In genomic region chr1:39467061-39467710, GRCh38 we compare ENCODE assay signal across 10 cellular contexts. TPM values are rescaled to one million over a fixed set of nuclear protein-coding genes. Genes with fewer than 3 reads are reported as not detected.
A peak's percentile ranks its signal among the peaks of the same experiment; 100 is the strongest.
DNase-seq lines count a peak whose midpoint lies in the region; ATAC-seq and TF ChIP-seq lines count a peak whose summit lies in the region.
"Not testable (repeated sequence)": the region's sequence is repeated elsewhere in the genome, so short reads cannot be mapped to it uniquely, and the experiment has no call there.
"Had no signal": no experiment of that assay in that cellular context is flagged by ENCODE, and none has a peak within 500 bp of the region (broad histone marks: within the 10 kb centered on the region; RNA-seq: fewer than 3 reads in every experiment).

No MANE protein-coding gene starts in this region.

- H4K20me1 ChIP-seq in GM23248 (ENCODE audit: insufficient read depth): not testable (repeated sequence)

- H3K4me1 ChIP-seq in GM23248 (ENCODE audit: insufficient read depth): peaks cover 21% of the 10 kb centered on the region
- not testable (repeated sequence) for H3K4me1 ChIP-seq in uterus

- peaks cover 86% of the 10 kb centered on the region for H3K36me3 ChIP-seq in GM23248 (ENCODE audit: low read depth)
- not testable (repeated sequence) for H3K36me3 ChIP-seq in uterus

- not testable (repeated sequence) for H3K4me3 Mint-ChIP-seq in activated CD8-positive, alpha-beta memory T cell treated with anti-CD3 and anti-CD28 coated beads, Interleukin-2, amount 10 ng/mL, durations not matched to agents 7 days and 5 days; nephron progenitor cell

- not testable (repeated sequence) for H3K9me3 Mint-ChIP-seq in activated CD8-positive, alpha-beta memory T cell treated with anti-CD3 and anti-CD28 coated beads, Interleukin-2, amount 10 ng/mL, durations not matched to agents 7 days and 5 days (ENCODE audit: low read depth); nephron progenitor cell

- H3K4me2 ChIP-seq in GM23248 (ENCODE audit: unreplicated experiment): not testable (repeated sequence)

- H3K79me2 ChIP-seq in GM23248 (ENCODE audit: insufficient read depth): not testable (repeated sequence)

- CTCF ChIA-PET in activated CD8-positive, alpha-beta memory T cell treated with anti-CD3 and anti-CD28 coated beads, Interleukin-2, amount 10 ng/mL, durations not matched to agents 7 days and 5 days (lab: Charles Lee): interaction anchor here (1.3 kb wide), 1 partner anchor 72 kb away, joined by 4 read pairs; no protein-coding TSS in a partner anchor

- not testable (repeated sequence) for H3K27me3 ChIP-seq in GM23248 (replicated peaks; ENCODE audit: insufficient read depth); uterus

- H2AFZ ChIP-seq in GM23248: not testable (repeated sequence)

- peak overlapping the region; percentile 13; the same call in 1 of the 2 replicates for H3K9ac ChIP-seq in GM23248

- peaks cover 28% of the 10 kb centered on the region for H3F3A ChIP-seq in GM23248 (ENCODE audit: insufficient read depth)

- peak; percentile 9 for DNase-seq in GM23248
- DNase-seq in activated CD8-positive, alpha-beta memory T cell treated with anti-CD3 and anti-CD28 coated beads, Interleukin-2, amount 10 ng/mL, durations not matched to agents 7 days and 5 days; left ventricle myocardium superior; nephron progenitor cell; sciatic nerve (ENCODE audit: low spot score): not testable (repeated sequence)
- DNase-seq in dedifferentiated amniotic fluid mesenchymal stem cell (ENCODE audit: extremely low spot score): peak; percentile 46
- peak; percentile 19 for DNase-seq in fibroblast of gingiva (ENCODE audit: low read depth)
- peak; percentile 26 to 52 for DNase-seq in uterus

- H3K27ac Mint-ChIP-seq in activated CD8-positive, alpha-beta memory T cell treated with anti-CD3 and anti-CD28 coated beads, Interleukin-2, amount 10 ng/mL, durations not matched to agents 7 days and 5 days: peak overlapping the region; percentile 43
- peak overlapping the region; percentile 75 for H3K27ac Mint-ChIP-seq in nephron progenitor cell

- not testable (repeated sequence) for ATAC-seq in activated CD8-positive, alpha-beta memory T cell treated with anti-CD3 and anti-CD28 coated beads, Interleukin-2, amount 10 ng/mL, durations not matched to agents 7 days and 5 days
- ATAC-seq in left ventricle myocardium superior: peak; percentile 22
- ATAC-seq in sciatic nerve: peak; percentile 45

- not testable (repeated sequence) for H3K9me3 ChIP-seq in GM23248 (ENCODE audit: low read depth); uterus

- not testable (repeated sequence) for H3K9me2 ChIP-seq in GM23248 (ENCODE audit: insufficient read depth)

- in situ Hi-C loops in GM23248 (cut with MboI): not testable (repeated sequence)

- not testable (repeated sequence) for H3K4me3 ChIP-seq in GM23248, uterus

- not testable (repeated sequence) for H3K27me3 Mint-ChIP-seq in activated CD8-positive, alpha-beta memory T cell treated with anti-CD3 and anti-CD28 coated beads, Interleukin-2, amount 10 ng/mL, durations not matched to agents 7 days and 5 days; nephron progenitor cell (ENCODE audit: low read depth, poor library complexity)

- TF ChIP-seq POLR2A in uterus (IDR thresholded peaks at IDR 0.05): not testable (repeated sequence)

- peak overlapping the region; percentile 10 for H3K27ac ChIP-seq in GM23248
- H3K27ac ChIP-seq in uterus: peak overlapping the region; percentile 56 to 68

- H3K36me3 Mint-ChIP-seq in activated CD8-positive, alpha-beta memory T cell treated with anti-CD3 and anti-CD28 coated beads, Interleukin-2, amount 10 ng/mL, durations not matched to agents 7 days and 5 days: peaks cover 37% of the 10 kb centered on the region
- peaks cover 68% of the 10 kb centered on the region for H3K36me3 Mint-ChIP-seq in nephron progenitor cell (ENCODE audit: low read depth)

- intact Hi-C loops in left ventricle myocardium superior (cut with micrococcal nuclease): loop anchor here (10.0 kb wide), 1 partner anchor 142 kb away; no protein-coding TSS in a partner anchor
- intact Hi-C loops in sciatic nerve (cut with DNase I); uterus (cut with DNase I; ENCODE audit: low total_unique reads): not testable (repeated sequence)

- not testable (repeated sequence) for TF ChIP-seq CTCF in nephron progenitor cell (IDR thresholded peaks at IDR 0.05); uterus (IDR thresholded peaks at IDR 0.05)

- 15 to 16% methylated on average over 14 to 18 of the region's 18 CpGs for WGBS in GM23248 (ENCODE audit: low coverage in 1 of 2, low lambda C conversion rate in 2 of 2, missing lambda C conversion rate in 2 of 2), 2 experiments

- not testable (repeated sequence) for H3K4me1 Mint-ChIP-seq in activated CD8-positive, alpha-beta memory T cell treated with anti-CD3 and anti-CD28 coated beads, Interleukin-2, amount 10 ng/mL, durations not matched to agents 7 days and 5 days; nephron progenitor cell

RNA-seq across cellular contexts. Expression of gene BMP8A, which starts 24.2 kb away (rescaled TPM):
- not detected in 2 replicates for total RNA-seq in GM23248 (2014; rRNA removed; shearing (Covaris generic))
- polyA plus RNA-seq in GM23248 (2016; fragmentation: Nextera tagmentation; extraction: Ambion mirVana): not detected in 2 replicates
- not detected for total RNA-seq in activated CD8-positive, alpha-beta memory T cell treated with anti-CD3 and anti-CD28 coated beads, Interleukin-2, amount 10 ng/mL, durations not matched to agents 7 days and 5 days
- total RNA-seq in left ventricle myocardium superior (not detected), sciatic nerve (8.3 TPM), uterus (1 to 10 TPM in 3 of 4 donors, not detected in 1; 1.8 to 8.3 (median 2.7) TPM)
- total RNA-seq: CD4-positive, alpha-beta memory T cell; HepG2 had no signal
- polyA plus RNA-seq: CD4-positive, alpha-beta memory T cell had no signal
